Comparison of ENCODE assay signal across 11 cellular contexts in the genomic region with DNA sequence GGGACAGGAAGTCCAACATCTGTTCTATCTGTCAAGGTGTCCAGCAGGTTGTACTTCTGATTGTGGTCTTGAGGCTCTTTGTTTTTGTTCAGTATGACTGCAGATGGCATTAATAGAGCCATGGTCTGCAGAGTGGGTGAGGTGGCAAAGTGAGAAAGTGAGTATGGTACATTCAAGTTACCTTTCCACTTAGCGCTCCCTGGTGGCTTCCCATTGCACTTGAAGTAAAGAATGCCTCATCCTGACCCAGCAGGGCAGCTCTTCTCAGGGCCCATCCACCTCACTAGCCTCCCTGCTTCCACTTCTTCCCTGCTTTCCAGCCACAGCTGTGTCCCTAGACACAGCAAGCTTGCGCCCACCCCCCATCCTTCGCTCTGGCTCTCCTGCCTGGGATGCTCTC.
DNase-seq lines count a peak whose midpoint lies in the region; ATAC-seq and TF ChIP-seq lines count a peak whose summit lies in the region.
"Had no signal": no experiment of that assay in that cellular context is flagged by ENCODE, and none has a peak within 500 bp of the region (broad histone marks: within the 10 kb centered on the region; RNA-seq: fewer than 3 reads in every experiment).

No MANE protein-coding gene starts in this region.

- no peaks in the 10 kb centered on the region for H3F3A ChIP-seq in OCI-LY1 (ENCODE audit: insufficient read depth, low read length)

- no peak overlapping the region for H3K4me3 Mint-ChIP-seq in CD14-positive monocyte

- TF ChIP-seq POLR2A in erythroblast (IDR thresholded peaks at IDR 0.05; ENCODE audit: low read length), result no peak

- no peak overlapping the region for H3K4me2 ChIP-seq in OCI-LY1 (ENCODE audit: low read length)

- no peaks in the 10 kb centered on the region for H3K9me3 ChIP-seq in OCI-LY1 (ENCODE audit: low read length)
- H3K9me3 ChIP-seq: HAP-1, thyroid gland had no signal

- no peaks in the 10 kb centered on the region for H4K20me1 ChIP-seq in OCI-LY1 (ENCODE audit: insufficient read depth, low read length)

- no peak overlapping the region for H3K4me3 ChIP-seq in OCI-LY1 (ENCODE audit: low read depth, low read length, poor library complexity, severe bottlenecking)
- H3K4me3 ChIP-seq: HAP-1, thyroid gland had no signal

- H3K27ac ChIP-seq in OCI-LY1 (ENCODE audit: low read depth, low read length, poor library complexity, severe bottlenecking), result no peak overlapping the region
- H3K27ac ChIP-seq: thyroid gland had no signal

- peak overlapping the region in 2 of 7 donors; percentile 25 to 39 for H3K27ac Mint-ChIP-seq in CD14-positive monocyte

- H3K36me3 Mint-ChIP-seq in CD14-positive monocyte, result peaks cover 3 to 4% of the 10 kb centered on the region in 2 donors

- H3K4me1 ChIP-seq in OCI-LY1 (ENCODE audit: insufficient read depth, low read length, severe bottlenecking), result no peaks in the 10 kb centered on the region
- H3K4me1 ChIP-seq: HAP-1 had no signal

- H3K9me2 ChIP-seq in OCI-LY1 (ENCODE audit: low read depth, low read length), result no peaks in the 10 kb centered on the region

- no peak overlapping the region for H3K9ac ChIP-seq in OCI-LY1 (ENCODE audit: low read length)

- peak; percentile 11 to 21 for DNase-seq in activated CD4-positive, alpha-beta T cell treated with anti-CD3 and anti-CD28 coated beads for 24 hours (ENCODE audit: low read depth in 2 of 2)
- no peak for DNase-seq in activated CD4-positive, alpha-beta T cell treated with anti-CD3 and anti-CD28 coated beads, Interleukin-2, amount 50 U/mL, for 4 hours
- DNase-seq in erythroblast (lab: John Stamatoyannopoulos, UW) (peak; percentile 26 to 55), inferior parietal cortex (ENCODE audit: extremely low spot score) (no peak), CD14-positive monocyte (ENCODE audit: low spot score) (no peak)
- DNase-seq in stimulated activated CD4-positive, alpha-beta T cell treated with anti-CD3 and anti-CD28 coated beads, Interleukin-4, amount 100 ng/mL, for 1 hour, result peak; percentile 10
- DNase-seq: NK-92 treated with Interleukin-12 subunit alpha and Interleukin-12 subunit beta, amount 100 ng/mL, for 24 hours had no signal

- H3K27me3 Mint-ChIP-seq in CD14-positive monocyte (ENCODE audit: low read depth in 3 of 3), result peaks cover 1 to 2% (median 1%) of the 10 kb centered on the region in 3 donors

- intact Hi-C loops in CD14-positive monocyte (cut with micrococcal nuclease), result no loop called here

- H2AFZ ChIP-seq in OCI-LY1 (ENCODE audit: low read length), result no peak overlapping the region

- no peaks in the 10 kb centered on the region for H3K27me3 ChIP-seq in OCI-LY1 (ENCODE audit: insufficient read depth, low read length)
- H3K27me3 ChIP-seq: thyroid gland had no signal

- TF ChIP-seq CTCF in OCI-LY1 (IDR thresholded peaks at IDR 0.05; ENCODE audit: low read length) (peak; percentile 69), CD14-positive monocyte (IDR thresholded peaks at IDR 0.05) (no peak)

- H3K79me2 ChIP-seq in OCI-LY1 (ENCODE audit: insufficient read depth, low read length), result no peaks in the 10 kb centered on the region

- H3K9me3 Mint-ChIP-seq in CD14-positive monocyte, result no peaks in the 10 kb centered on the region

- no peaks in the 10 kb centered on the region for H3K4me1 Mint-ChIP-seq in CD14-positive monocyte

- no peak for ATAC-seq in GM18867 (IDR thresholded peaks at IDR 0.05; ENCODE audit: unreplicated experiment)

- no peaks in the 10 kb centered on the region for H3K36me3 ChIP-seq in OCI-LY1 (ENCODE audit: insufficient read depth, low read length)
- H3K36me3 ChIP-seq: HAP-1, thyroid gland had no signal

Comparison
In these comparisons a context has a peak if more than half of its experiments do, and no peak if none do; other contexts are left out.
1. DNase-seq: peak in activated CD4-positive, alpha-beta T cell treated with anti-CD3 and anti-CD28 coated beads for 24 hours (2 of 2), erythroblast (2 of 2) and stimulated activated CD4-positive, alpha-beta T cell treated with anti-CD3 and anti-CD28 coated beads, Interleukin-4, amount 100 ng/mL, for 1 hour (single experiment); none in activated CD4-positive, alpha-beta T cell treated with anti-CD3 and anti-CD28 coated beads, Interleukin-2, amount 50 U/mL, for 4 hours (0 of 2), inferior parietal cortex (single experiment) and CD14-positive monocyte (single experiment).